In genomic region chr1:151472852-151473731, GRCh38 we compare ENCODE assay signal across 1 cellular context.
TF ChIP-seq lines count a peak whose summit lies in the region.

No MANE protein-coding gene starts in this region.

TF ChIP-seq in IMR-90, 13 proteins besides CTCF, POLR2A, EP300 and RAD21:
- TF ChIP-seq MAZ (IDR thresholded peaks at IDR 0.05; ENCODE audit: borderline replicate concordance, low read depth, low read length): no peak
- no peak for TF ChIP-seq MXI1 (IDR thresholded peaks at IDR 0.05; ENCODE audit: borderline replicate concordance, low read depth, low read length)
- TF ChIP-seq MAFK (IDR thresholded peaks at IDR 0.05; ENCODE audit: low read depth, low read length): no peak
- TF ChIP-seq CEBPB (IDR thresholded peaks at IDR 0.05; ENCODE audit: low read depth, low read length): no peak
- TF ChIP-seq CHD1 (IDR thresholded peaks at IDR 0.05; ENCODE audit: low read depth, low read length): no peak
- TF ChIP-seq RFX5 (IDR thresholded peaks at IDR 0.05; ENCODE audit: low read depth, low read length): no peak
- no peak for TF ChIP-seq FOS (IDR thresholded peaks at IDR 0.05; ENCODE audit: low read depth, low read length)
- no peak for TF ChIP-seq SMC3 (IDR thresholded peaks at IDR 0.05; ENCODE audit: low read depth, low read length)
- no peak for TF ChIP-seq NFE2L2 (IDR thresholded peaks at IDR 0.05; ENCODE audit: low read depth, low read length)
- TF ChIP-seq USF2 (IDR thresholded peaks at IDR 0.05; ENCODE audit: low read depth, low read length): no peak
- no peak for TF ChIP-seq BHLHE40 (IDR thresholded peaks at IDR 0.05; ENCODE audit: low read depth, low read length)
- TF ChIP-seq ELK1 (IDR thresholded peaks at IDR 0.05; ENCODE audit: borderline replicate concordance, low read depth, low read length): no peak
- no peak for TF ChIP-seq RCOR1 (IDR thresholded peaks at IDR 0.05; ENCODE audit: insufficient replicate concordance, low read length)
TF ChIP-seq in IMR-90: peak in this region for 0.
